In the genomic region with DNA sequence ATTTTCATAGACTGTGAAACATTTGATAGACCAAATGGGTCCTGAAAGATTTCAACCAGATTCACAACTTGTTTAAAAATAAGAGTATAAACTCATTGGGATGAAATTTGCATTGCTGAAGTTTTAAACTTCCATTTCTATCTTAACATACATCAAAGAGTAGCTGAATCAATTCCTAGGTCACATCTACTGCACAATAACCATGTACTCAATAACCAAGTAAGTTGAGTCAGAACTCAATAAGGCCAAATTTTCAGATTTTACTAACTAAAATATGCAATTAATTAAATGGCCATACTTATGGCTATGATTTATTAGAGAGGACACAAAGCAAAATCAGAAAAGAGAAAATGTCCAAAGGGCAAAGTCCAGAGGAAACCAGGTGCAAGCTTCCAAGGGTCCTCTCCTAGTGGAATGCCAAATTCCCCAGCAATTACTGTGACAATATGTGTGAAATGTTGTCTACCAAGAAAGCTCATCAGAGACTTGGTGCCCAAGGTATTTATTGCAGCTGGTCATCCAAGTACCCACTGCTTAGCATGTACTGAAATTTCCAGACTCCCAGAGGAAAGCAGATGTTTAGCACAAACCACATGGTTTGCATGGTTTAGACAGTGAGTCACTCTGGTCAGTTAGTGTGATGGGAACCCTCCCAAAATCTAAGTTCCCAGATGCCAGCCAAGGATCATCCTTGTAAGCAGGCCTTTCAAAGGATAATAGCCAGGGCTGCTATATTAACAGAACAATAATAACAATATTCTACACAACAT, we compare ENCODE assay signal across 14 cellular contexts.
DNase-seq lines count a peak whose midpoint lies in the region; ATAC-seq lines count a peak whose summit lies in the region.
"Had no signal": no experiment of that assay in that cellular context is flagged by ENCODE, and none has a peak within 500 bp of the region (broad histone marks: within the 10 kb centered on the region; RNA-seq: fewer than 3 reads in every experiment).

No MANE protein-coding gene starts in this region.

- H3K79me2 ChIP-seq in ACC112 (ENCODE audit: control insufficient read depth, insufficient read depth, low read length, unreplicated experiment): no peaks in the 10 kb centered on the region
- no peaks in the 10 kb centered on the region for H3K79me2 ChIP-seq in Karpas-422 (ENCODE audit: low read length)

- ATAC-seq in GM18873 (IDR thresholded peaks at IDR 0.05; ENCODE audit: low FRiP score, unreplicated experiment) (no peak), GM18861 (IDR thresholded peaks at IDR 0.05; ENCODE audit: unreplicated experiment) (no peak)

- no peaks in the 10 kb centered on the region for H3K9me2 ChIP-seq in Karpas-422 (replicated peaks; ENCODE audit: insufficient read depth, low read length)

- DNase-seq in HS-27A (ENCODE audit: low read depth): peak; percentile 54
- DNase-seq in amniotic stem cell (lab: John Stamatoyannopoulos, UW): peak; percentile 14
- peak; percentile 41 for DNase-seq in hepatic stellate cell (ENCODE audit: low spot score)
- no peak for DNase-seq in stimulated activated naive CD4-positive, alpha-beta T cell treated with Interleukin-2 at 50 U/mL for 16 hours (lab: John Stamatoyannopoulos, UW)
- DNase-seq in Karpas-422: no peak
- DNase-seq: activated CD8-positive, alpha-beta memory T cell treated with anti-CD3 and anti-CD28 coated beads for 24 hours; BE2C; effector CD8-positive, alpha-beta T cell; GDM1; small intestine; transverse colon had no signal

- H4K20me1 ChIP-seq in Karpas-422 (ENCODE audit: insufficient read depth, low read depth, low read length): no peaks in the 10 kb centered on the region

- H2AFZ ChIP-seq in ACC112 (ENCODE audit: low read length, unreplicated experiment) (no peak overlapping the region), Karpas-422 (ENCODE audit: low read length) (no peak overlapping the region)

- H3K4me1 ChIP-seq in ACC112 (ENCODE audit: control insufficient read depth, insufficient read depth, low read length, unreplicated experiment): peaks cover 43% of the 10 kb centered on the region
- no peaks in the 10 kb centered on the region for H3K4me1 ChIP-seq in Karpas-422 (ENCODE audit: low read length)
- H3K4me1 ChIP-seq: BE2C, transverse colon had no signal

- H3K27ac ChIP-seq in ACC112 (ENCODE audit: low read depth, low read length) (peak overlapping the region; percentile 76), Karpas-422 (ENCODE audit: low read length) (no peak overlapping the region)
- H3K27ac ChIP-seq: transverse colon had no signal

- H3K9ac ChIP-seq in Karpas-422 (ENCODE audit: low read length): no peak overlapping the region

- no peaks in the 10 kb centered on the region for H3K36me3 ChIP-seq in ACC112 (ENCODE audit: insufficient read depth, low read length)
- H3K36me3 ChIP-seq in Karpas-422 (ENCODE audit: insufficient read depth, low read length): no peaks in the 10 kb centered on the region
- H3K36me3 ChIP-seq: BE2C, transverse colon had no signal

- no peaks in the 10 kb centered on the region for H3K9me3 ChIP-seq in Karpas-422 (ENCODE audit: low read length)
- H3K9me3 ChIP-seq: BE2C, transverse colon had no signal

- peak overlapping the region; percentile 15; the same call in 1 of the 2 replicates for H3K4me3 ChIP-seq in ACC112 (ENCODE audit: low read depth, low read length)
- no peak overlapping the region for H3K4me3 ChIP-seq in Karpas-422 (ENCODE audit: low read length)
- H3K4me3 ChIP-seq: transverse colon had no signal

- H3K27me3 ChIP-seq in ACC112 (ENCODE audit: insufficient read depth, low read length): no peaks in the 10 kb centered on the region
- H3K27me3 ChIP-seq in Karpas-422 (ENCODE audit: low read length): no peaks in the 10 kb centered on the region
- H3K27me3 ChIP-seq: BE2C, transverse colon had no signal

- no peak overlapping the region for H3K4me2 ChIP-seq in Karpas-422 (ENCODE audit: low read depth, low read length, poor library complexity, severe bottlenecking)

Comparison
In these comparisons a context has a peak if more than half of its experiments do, and no peak if none do; other contexts are left out.
1. DNase-seq: peak in HS-27A (single experiment), amniotic stem cell (single experiment) and hepatic stellate cell (single experiment); none in stimulated activated naive CD4-positive, alpha-beta T cell treated with Interleukin-2 at 50 U/mL for 16 hours (single experiment) and Karpas-422 (single experiment).